ENCODE assay signal across 13 cellular contexts in the genomic region with DNA sequence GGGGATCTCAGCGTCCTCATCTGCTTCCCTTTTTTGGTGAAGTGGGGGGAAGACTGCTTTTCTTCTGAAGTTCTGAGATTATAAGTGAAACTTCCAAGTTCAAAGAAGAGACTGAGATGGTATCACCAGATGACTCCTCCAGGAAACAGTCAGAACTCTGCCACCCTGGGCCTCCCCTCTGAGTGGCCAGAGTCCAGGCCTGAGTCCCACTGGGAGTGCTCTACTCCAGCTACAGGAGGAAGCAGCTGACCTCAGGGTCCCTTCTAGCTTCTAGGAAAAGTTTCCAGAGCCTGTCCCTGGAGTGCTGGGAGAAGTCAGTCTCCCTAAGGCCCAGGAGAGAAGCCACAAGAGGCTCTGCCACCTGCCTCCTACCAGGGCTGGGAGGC.
A peak's percentile ranks its signal among the peaks of the same experiment; 100 is the strongest.
DNase-seq lines count a peak whose midpoint lies in the region; ATAC-seq and TF ChIP-seq lines count a peak whose summit lies in the region.
"Had no signal": no experiment of that assay in that cellular context is flagged by ENCODE, and none has a peak within 500 bp of the region (broad histone marks: within the 10 kb centered on the region; RNA-seq: fewer than 3 reads in every experiment).

No MANE protein-coding gene starts in this region.

- H3K4me1 ChIP-seq in heart left ventricle = peaks cover 15 to 91% (median 69%) of the 10 kb centered on the region in 12 donors
- H3K4me1 ChIP-seq in right cardiac atrium (ENCODE audit: control insufficient read depth, insufficient read depth, low read length) = peaks cover 29% of the 10 kb centered on the region
- peaks cover 0 to 77% (median 2%) of the 10 kb centered on the region in 4 donors for H3K4me1 ChIP-seq in Peyer's patch
- peaks cover 81% of the 10 kb centered on the region for H3K4me1 ChIP-seq in lower lobe of right lung
- H3K4me1 ChIP-seq in suprapubic skin = peaks cover 85% of the 10 kb centered on the region

- peaks cover 32 to 37% of the 10 kb centered on the region in 2 donors for H3K4me1 Mint-ChIP-seq in effector memory CD8-positive, alpha-beta T cell (ENCODE audit: low read depth in 2 of 2)

- H3K36me3 ChIP-seq in heart left ventricle (peaks cover 0 to 3% (median 0%) of the 10 kb centered on the region in 9 donors), Peyer's patch (no peaks in the 10 kb centered on the region), lower lobe of right lung (no peaks in the 10 kb centered on the region), suprapubic skin (peaks cover 3% of the 10 kb centered on the region)

- intact Hi-C loops in heart left ventricle (cut with DNase I) (loop anchor here in 8 of 10 donors (2.0 to 10.0 kb wide), 5 partner anchors 96 to 176 kb away; no protein-coding TSS in a partner anchor), right cardiac atrium (cut with DNase I) (loop anchor here in 1 of 4 donors (5.0 kb wide), 1 partner anchor 101 kb away; no protein-coding TSS in a partner anchor), lower lobe of right lung (cut with DNase I) (no loop called here), posterior cingulate gyrus (cut with DNase I) (loop anchor here (5.0 to 10.0 kb wide), 2 partner anchors 176 to 867 kb away; a partner anchor contains a TSS)

- H3K27ac Mint-ChIP-seq in effector memory CD8-positive, alpha-beta T cell = no peak overlapping the region
- H3K27ac Mint-ChIP-seq: dendritic cell treated with granulocyte-macrophage colony-stimulating factor and Interleukin-4, amounts not matched to agents 40 ng/mL and 50 ng/mL, for 4 days; GM23338 had no signal

- no peaks in the 10 kb centered on the region for H3K9me3 Mint-ChIP-seq in effector memory CD8-positive, alpha-beta T cell
- H3K9me3 Mint-ChIP-seq: CD4-positive, alpha-beta memory T cell; dendritic cell treated with granulocyte-macrophage colony-stimulating factor and Interleukin-4, amounts not matched to agents 40 ng/mL and 50 ng/mL, for 4 days; GM23338 had no signal

- no peak for TF ChIP-seq EP300 in suprapubic skin (IDR thresholded peaks at IDR 0.05)

- DNase-seq in heart left ventricle = no peak
- DNase-seq in right cardiac atrium = no peak
- DNase-seq in Peyer's patch = peak in 2 of 3 donors; percentile 74 to 78
- DNase-seq in lower lobe of right lung = no peak
- no peak for DNase-seq in suprapubic skin (ENCODE audit: low spot score in 2 of 2)
- DNase-seq in posterior cingulate gyrus = no peak
- no peak for DNase-seq in effector memory CD8-positive, alpha-beta T cell
- DNase-seq: foreskin melanocyte had no signal

- H3K27me3 Mint-ChIP-seq in effector memory CD8-positive, alpha-beta T cell = no peaks in the 10 kb centered on the region
- H3K27me3 Mint-ChIP-seq: activated naive CD8-positive, alpha-beta T cell had no signal

- H3K36me3 Mint-ChIP-seq in effector memory CD8-positive, alpha-beta T cell (ENCODE audit: insufficient read depth) = peaks cover 46% of the 10 kb centered on the region
- H3K36me3 Mint-ChIP-seq: activated naive CD8-positive, alpha-beta T cell had no signal

- no peak for TF ChIP-seq POLR2A in heart left ventricle (IDR thresholded peaks at IDR 0.05)
- peak in 1 of 2 donors; percentile 28 for TF ChIP-seq POLR2A in Peyer's patch (IDR thresholded peaks at IDR 0.05)
- no peak for TF ChIP-seq POLR2A in suprapubic skin (IDR thresholded peaks at IDR 0.05)

- H3K27ac ChIP-seq in heart left ventricle (peak overlapping the region in 8 of 12 donors; percentile 22 to 93 (median 62)), right cardiac atrium (ENCODE audit: low read length) (no peak overlapping the region), Peyer's patch (peak overlapping the region in 3 of 4 donors; percentile 91 to 98 (median 95)), lower lobe of right lung (peak overlapping the region; percentile 93), suprapubic skin (peak overlapping the region; percentile 92)

- no peak overlapping the region for H3K4me3 Mint-ChIP-seq in effector memory CD8-positive, alpha-beta T cell
- H3K4me3 Mint-ChIP-seq: dendritic cell treated with granulocyte-macrophage colony-stimulating factor and Interleukin-4, amounts not matched to agents 40 ng/mL and 50 ng/mL, for 4 days had no signal

- ATAC-seq in heart left ventricle (no peak), right cardiac atrium (no peak), lower lobe of right lung (no peak), GM21367 (IDR thresholded peaks at IDR 0.05; ENCODE audit: unreplicated experiment) (no peak)
- no peak for ATAC-seq in effector memory CD8-positive, alpha-beta T cell (replicated peaks)
- ATAC-seq: GM23338 had no signal

- H3K9me3 ChIP-seq in heart left ventricle (no peaks in the 10 kb centered on the region), right cardiac atrium (ENCODE audit: control insufficient read depth, low read length) (no peaks in the 10 kb centered on the region), Peyer's patch (no peaks in the 10 kb centered on the region), lower lobe of right lung (no peaks in the 10 kb centered on the region), suprapubic skin (no peaks in the 10 kb centered on the region)

- H3K27me3 ChIP-seq in heart left ventricle = no peaks in the 10 kb centered on the region
- no peaks in the 10 kb centered on the region for H3K27me3 ChIP-seq in right cardiac atrium (ENCODE audit: control insufficient read depth, insufficient read depth)
- H3K27me3 ChIP-seq in Peyer's patch = no peaks in the 10 kb centered on the region
- H3K27me3 ChIP-seq in lower lobe of right lung (ENCODE audit: low read depth) = no peaks in the 10 kb centered on the region
- no peaks in the 10 kb centered on the region for H3K27me3 ChIP-seq in suprapubic skin

- TF ChIP-seq CTCF in heart left ventricle (IDR thresholded peaks at IDR 0.05) = no peak
- TF ChIP-seq CTCF in Peyer's patch (IDR thresholded peaks at IDR 0.05) = no peak
- TF ChIP-seq CTCF in lower lobe of right lung (IDR thresholded peaks at IDR 0.05) = no peak
- TF ChIP-seq CTCF in suprapubic skin (IDR thresholded peaks at IDR 0.05) = no peak

- 45 to 73% (median 60%) methylated on average over 1 of the region's 1 CpG for WGBS in heart left ventricle, 4 donors
- 60% methylated on average over 1 of the region's 1 CpG for WGBS in right cardiac atrium
- 75% methylated on average over 1 of the region's 1 CpG for WGBS in suprapubic skin

- H3K4me3 ChIP-seq in heart left ventricle = no peak overlapping the region
- no peak overlapping the region for H3K4me3 ChIP-seq in right cardiac atrium (ENCODE audit: low read length)
- H3K4me3 ChIP-seq in Peyer's patch = peak overlapping the region in 1 of 4 donors; percentile 94
- H3K4me3 ChIP-seq in lower lobe of right lung = peak overlapping the region; percentile 78
- peak overlapping the region; percentile 83 for H3K4me3 ChIP-seq in suprapubic skin
- H3K4me3 ChIP-seq: GM23338 had no signal

Comparison
In these comparisons a context has a peak if more than half of its experiments do, and no peak if none do; other contexts are left out.
1. DNase-seq: peak in Peyer's patch (2 of 3); none in heart left ventricle (0 of 5), right cardiac atrium (0 of 3), lower lobe of right lung (single experiment), suprapubic skin (0 of 2), posterior cingulate gyrus (0 of 10) and effector memory CD8-positive, alpha-beta T cell (0 of 3).
2. H3K4me3 ChIP-seq: peak in lower lobe of right lung (single experiment) and suprapubic skin (single experiment); none in heart left ventricle (0 of 12) and right cardiac atrium (single experiment).